In genomic region chr19:46009530-46010510, GRCh38 we compare ENCODE assay signal across 9 cellular contexts. TPM values are rescaled to one million over a fixed set of nuclear protein-coding genes. Genes with fewer than 3 reads are reported as not detected.
A peak's percentile ranks its signal among the peaks of the same experiment; 100 is the strongest.
DNase-seq lines count a peak whose midpoint lies in the region; ATAC-seq and TF ChIP-seq lines count a peak whose summit lies in the region.
"Had no signal": no experiment of that assay in that cellular context is flagged by ENCODE, and none has a peak within 500 bp of the region (broad histone marks: within the 10 kb centered on the region; RNA-seq: fewer than 3 reads in every experiment).

No MANE protein-coding gene starts in this region.

- H3K9me3 ChIP-seq in cardiac muscle cell (ENCODE audit: low read depth) (no peaks in the 10 kb centered on the region), psoas muscle (no peaks in the 10 kb centered on the region)

- no peaks in the 10 kb centered on the region for H3K9me3 Mint-ChIP-seq in activated naive CD4-positive, alpha-beta T cell treated with anti-CD3 and anti-CD28 coated beads, Interleukin-2, amount 10 ng/mL, durations not matched to agents 7 days and 5 days

- WGBS in psoas muscle, 3 donors = 57 to 65% (median 60%) methylated on average over 24 to 28 of the region's 28 CpGs

- H3K36me3 ChIP-seq in cardiac muscle cell = no peaks in the 10 kb centered on the region
- H3K36me3 ChIP-seq in psoas muscle (ENCODE audit: insufficient read depth in 1 of 2, low read depth in 1 of 2) = peaks cover 0 to 5% of the 10 kb centered on the region in 2 donors

- peaks cover 18% of the 10 kb centered on the region for H3K36me3 Mint-ChIP-seq in activated naive CD4-positive, alpha-beta T cell treated with anti-CD3 and anti-CD28 coated beads, Interleukin-2, amount 10 ng/mL, durations not matched to agents 7 days and 5 days

- H3K27ac ChIP-seq in cardiac muscle cell (no peak overlapping the region), psoas muscle (no peak overlapping the region)

- H3K27ac Mint-ChIP-seq in activated naive CD4-positive, alpha-beta T cell treated with anti-CD3 and anti-CD28 coated beads, Interleukin-2, amount 10 ng/mL, durations not matched to agents 7 days and 5 days = no peak overlapping the region
- H3K27ac Mint-ChIP-seq: activated naive CD8-positive, alpha-beta T cell had no signal

- TF ChIP-seq CTCF in cardiac muscle cell (IDR thresholded peaks at IDR 0.05; ENCODE audit: low read depth, low read length) (peak; percentile 87), psoas muscle (IDR thresholded peaks at IDR 0.05) (peak; percentile 76)

- intact Hi-C loops in psoas muscle (cut with DNase I) = no loop called here

- ATAC-seq in psoas muscle (peak; percentile 55 to 82 (median 78)), HG02840 (IDR thresholded peaks at IDR 0.05; ENCODE audit: low FRiP score, unreplicated experiment) (no peak), HG02970 (IDR thresholded peaks at IDR 0.05; ENCODE audit: low FRiP score, unreplicated experiment) (no peak)

- H3K4me1 ChIP-seq in cardiac muscle cell (ENCODE audit: low read depth) (no peaks in the 10 kb centered on the region), psoas muscle (no peaks in the 10 kb centered on the region)

- H3K27me3 Mint-ChIP-seq in activated naive CD4-positive, alpha-beta T cell treated with anti-CD3 and anti-CD28 coated beads, Interleukin-2, amount 10 ng/mL, durations not matched to agents 7 days and 5 days = peaks cover 9% of the 10 kb centered on the region

- in situ Hi-C loops in SK-MEL-5 (cut with HindIII; ENCODE audit: low pct_unique_long_range_greater_than_20kb, low sequenced_read_pairs) = no loop called here

- CTCF ChIA-PET in activated naive CD4-positive, alpha-beta T cell treated with anti-CD3 and anti-CD28 coated beads, Interleukin-2, amount 10 ng/mL, durations not matched to agents 7 days and 5 days (lab: Charles Lee) = interaction anchor here (0.7 to 1.7 kb wide), 7 partner anchors 15 to 600 kb away, joined by 3 to 7 read pairs (median 4); partner anchors contain the start of genes CCDC61, IRF2BP1 and SIX5

- DNase-seq in DMS53 treated with DMSO at 0.1 percent for 48 hours (lab: John Stamatoyannopoulos, UW; ENCODE audit: unreplicated experiment) (peak; percentile 47), LHCN-M2 (ENCODE audit: low read depth) (peak; percentile 61), SK-MEL-5 (ENCODE audit: low read depth, low spot score) (peak; percentile 77), cardiac muscle cell (ENCODE audit: low read depth in 1 of 2, low spot score in 1 of 2) (peak; percentile 71 to 83), psoas muscle (peak; percentile 67 to 78)
- DNase-seq in activated naive CD4-positive, alpha-beta T cell treated with anti-CD3 and anti-CD28 coated beads, Interleukin-2, amount 10 ng/mL, durations not matched to agents 7 days and 5 days = peak; percentile 78

- no peak overlapping the region for H3K4me3 Mint-ChIP-seq in activated naive CD4-positive, alpha-beta T cell treated with anti-CD3 and anti-CD28 coated beads, Interleukin-2, amount 10 ng/mL, durations not matched to agents 7 days and 5 days
- H3K4me3 Mint-ChIP-seq: activated naive CD8-positive, alpha-beta T cell had no signal

- H3K27me3 ChIP-seq in cardiac muscle cell (peaks cover 17% of the 10 kb centered on the region), psoas muscle (ENCODE audit: insufficient read depth in 3 of 3, low read length in 2 of 3) (peaks cover 0 to 21% (median 4%) of the 10 kb centered on the region in 3 donors)

- H3K4me3 ChIP-seq in cardiac muscle cell (no peak overlapping the region), psoas muscle (no peak overlapping the region)

- H3K4me1 Mint-ChIP-seq in activated naive CD4-positive, alpha-beta T cell treated with anti-CD3 and anti-CD28 coated beads, Interleukin-2, amount 10 ng/mL, durations not matched to agents 7 days and 5 days = peaks cover 6% of the 10 kb centered on the region

RNA-seq across cellular contexts. Expression of gene PGLYRP1, which starts 13.0 kb away (rescaled TPM):
- total RNA-seq in LHCN-M2 (2014; rRNA removed) (not detected in 2 replicates), cardiac muscle cell (not detected in 2 replicates), psoas muscle (under 1 TPM in 1 of 4 donors, not detected in 3; 0.76 TPM)
- polyA plus RNA-seq in LHCN-M2 (2012) = not detected
- not detected in 2 replicates for total RNA-seq in SK-MEL-5 (2014; rRNA removed; shearing (Covaris generic))
- not detected in 2 replicates for polyA plus RNA-seq in SK-MEL-5 (2015; cell fraction: cytosol; rRNA removed)
- polyA plus RNA-seq in SK-MEL-5 (2015; cell fraction: nucleus; rRNA removed) = not detected in 2 replicates
- polyA plus RNA-seq in cardiac muscle cell (0.20 TPM in 1 of 2 replicates, not detected in the other), psoas muscle (under 1 TPM in 1 of 3 donors, not detected in 2; 0.08 TPM)

RNA-seq across cellular contexts. Expression of gene CCDC61, which starts 14.6 kb away (rescaled TPM):
- total RNA-seq in LHCN-M2 (2014; rRNA removed) (9.4 and 13.2 TPM in 2 replicates), cardiac muscle cell (4.9 and 8.8 TPM in 2 replicates), psoas muscle (1 to 10 TPM; 4.9 to 6.2 (median 5.5) TPM)
- polyA plus RNA-seq in LHCN-M2 (2012) = 9.1 TPM
- total RNA-seq in SK-MEL-5 (2014; rRNA removed; shearing (Covaris generic)) = 5.4 and 7.2 TPM in 2 replicates
- 15.1 and 19.8 TPM in 2 replicates for polyA plus RNA-seq in SK-MEL-5 (2015; cell fraction: cytosol; rRNA removed)
- polyA plus RNA-seq in SK-MEL-5 (2015; cell fraction: nucleus; rRNA removed) = 18.4 and 28.3 TPM in 2 replicates
- polyA plus RNA-seq in cardiac muscle cell (5.2 and 5.8 TPM in 2 replicates), psoas muscle (1 to 10 TPM; 2.9 to 5.3 (median 4.0) TPM)

RNA-seq across cellular contexts. Expression of gene IGFL4, which starts 31.0 kb away (rescaled TPM):
- total RNA-seq in LHCN-M2 (2014; rRNA removed) (not detected in 2 replicates), cardiac muscle cell (0.21 and 0.25 TPM in 2 replicates), psoas muscle (not detected)
- not detected for polyA plus RNA-seq in LHCN-M2 (2012)
- total RNA-seq in SK-MEL-5 (2014; rRNA removed; shearing (Covaris generic)) = 0.21 and 0.50 TPM in 2 replicates
- 0.16 and 0.20 TPM in 2 replicates for polyA plus RNA-seq in SK-MEL-5 (2015; cell fraction: cytosol; rRNA removed)
- 3.5 and 7.8 TPM in 2 replicates for polyA plus RNA-seq in SK-MEL-5 (2015; cell fraction: nucleus; rRNA removed)
- polyA plus RNA-seq in cardiac muscle cell (0.26 and 0.67 TPM in 2 replicates), psoas muscle (not detected)

RNA-seq across cellular contexts. Expression of gene NOVA2, which starts 36.2 kb away (rescaled TPM):
- total RNA-seq in LHCN-M2 (2014; rRNA removed) (not detected in 2 replicates), cardiac muscle cell (0.35 and 0.71 TPM in 2 replicates), psoas muscle (1 to 10 TPM; 1.6 to 4.3 (median 2.7) TPM)
- polyA plus RNA-seq in LHCN-M2 (2012) = 0.01 TPM
- total RNA-seq in SK-MEL-5 (2014; rRNA removed; shearing (Covaris generic)) = 0.08 and 0.18 TPM in 2 replicates
- 0.35 and 0.48 TPM in 2 replicates for polyA plus RNA-seq in SK-MEL-5 (2015; cell fraction: cytosol; rRNA removed)
- 0.04 and 0.12 TPM in 2 replicates for polyA plus RNA-seq in SK-MEL-5 (2015; cell fraction: nucleus; rRNA removed)
- polyA plus RNA-seq in cardiac muscle cell (0.17 and 0.42 TPM in 2 replicates), psoas muscle (under 1 TPM; 0.27 to 0.98 (median 0.60) TPM)

Comparison
In these comparisons a context has a peak if more than half of its experiments do, and no peak if none do; other contexts are left out.
1. ATAC-seq: peak in psoas muscle (4 of 4); none in HG02840 (single experiment) and HG02970 (single experiment).
2. Peak in every context shown above with its lines, with median percentiles within 50 percentile points of each other: DNase-seq.